In genomic region chr2:137886432-137886831, GRCh38 we compare ENCODE assay signal across 10 cellular contexts.
DNase-seq lines count a peak whose midpoint lies in the region; TF ChIP-seq lines count a peak whose summit lies in the region.
"Had no signal": no experiment of that assay in that cellular context is flagged by ENCODE, and none has a peak within 500 bp of the region (broad histone marks: within the 10 kb centered on the region; RNA-seq: fewer than 3 reads in every experiment).

No MANE protein-coding gene starts in this region.

- H3K4me3 ChIP-seq in Loucy (ENCODE audit: low read length, poor library complexity, severe bottlenecking) (no peak overlapping the region), neural progenitor cell (no peak overlapping the region)

- TF ChIP-seq CTCF in Loucy (conservative IDR thresholded peaks at IDR 0.05; ENCODE audit: low read length) (peak; percentile 25; the same call in 1 of the 2 replicates), RWPE1 (conservative IDR thresholded peaks at IDR 0.05; ENCODE audit: low read depth) (no peak), neural progenitor cell (IDR thresholded peaks at IDR 0.05) (peak; percentile 48), nephron progenitor cell (IDR thresholded peaks at IDR 0.05) (no peak)

- H3K9me3 ChIP-seq in Loucy (ENCODE audit: insufficient read depth, low read depth, low read length): no peaks in the 10 kb centered on the region
- H3K9me3 ChIP-seq in neural progenitor cell (ENCODE audit: low read depth): no peaks in the 10 kb centered on the region

- CTCF ChIA-PET in RWPE1 (lab: Yijun Ruan, JAX): interaction anchor here (0.6 kb wide), 3 partner anchors 66 to 941 kb away, joined by 3 to 4 read pairs (median 3); no protein-coding TSS in a partner anchor

- DNase-seq in NCI-H510A treated with DMSO at 0.1 percent for 48 hours (lab: John Stamatoyannopoulos, UW) (peak; percentile 9), NCI-H510A (lab: John Stamatoyannopoulos, UW) (no peak), RWPE1 (ENCODE audit: low spot score) (peak; percentile 8), neural progenitor cell (ENCODE audit: low spot score) (peak; percentile 47), amniotic stem cell (lab: John Stamatoyannopoulos, UW) (no peak), nephron progenitor cell (no peak)
- DNase-seq in stimulated activated naive CD4-positive, alpha-beta T cell treated with Interleukin-2 at 50 U/mL for 16 hours (lab: John Stamatoyannopoulos, UW): no peak
- DNase-seq: aorta had no signal

- POLR2A ChIA-PET in RWPE1 (lab: Yijun Ruan, JAX; ENCODE audit: low non-redundant PET): no interaction called here

- H3K27ac Mint-ChIP-seq in neural progenitor cell (no peak overlapping the region), nephron progenitor cell (no peak overlapping the region)

- no peak overlapping the region for H3K4me3 Mint-ChIP-seq in neural progenitor cell
- no peak overlapping the region for H3K4me3 Mint-ChIP-seq in nephron progenitor cell

- H3K36me3 Mint-ChIP-seq in neural progenitor cell (no peaks in the 10 kb centered on the region), nephron progenitor cell (ENCODE audit: low read depth) (no peaks in the 10 kb centered on the region)

- H3K27me3 ChIP-seq in Loucy (ENCODE audit: insufficient read depth, low read length, poor library complexity, severe bottlenecking): no peaks in the 10 kb centered on the region
- no peaks in the 10 kb centered on the region for H3K27me3 ChIP-seq in neural progenitor cell

- peaks cover 4% of the 10 kb centered on the region for H3K4me1 Mint-ChIP-seq in neural progenitor cell
- peaks cover 6% of the 10 kb centered on the region for H3K4me1 Mint-ChIP-seq in nephron progenitor cell

- H3F3A ChIP-seq in Loucy (ENCODE audit: low read depth): no peaks in the 10 kb centered on the region
- H3F3A ChIP-seq in neural progenitor cell (ENCODE audit: low read depth): no peaks in the 10 kb centered on the region

- H3K4me1 ChIP-seq in Loucy (ENCODE audit: insufficient read depth, low read length, poor library complexity, severe bottlenecking) (no peaks in the 10 kb centered on the region), neural progenitor cell (no peaks in the 10 kb centered on the region)

- H3K9ac ChIP-seq in Loucy (ENCODE audit: low read depth, low read length, poor library complexity, severe bottlenecking): no peak overlapping the region
- no peak overlapping the region for H3K9ac ChIP-seq in neural progenitor cell

- H4K20me1 ChIP-seq in Loucy (ENCODE audit: insufficient read depth, low read length, poor library complexity, severe bottlenecking): no peaks in the 10 kb centered on the region
- H4K20me1 ChIP-seq in neural progenitor cell (ENCODE audit: low read depth): no peaks in the 10 kb centered on the region

- H3K9me3 Mint-ChIP-seq in neural progenitor cell (peaks cover 2% of the 10 kb centered on the region), nephron progenitor cell (no peaks in the 10 kb centered on the region)

- H3K79me2 ChIP-seq in Loucy (ENCODE audit: insufficient read depth, low read length) (no peaks in the 10 kb centered on the region), neural progenitor cell (ENCODE audit: low read depth) (no peaks in the 10 kb centered on the region)

- no peak overlapping the region for H2AFZ ChIP-seq in Loucy (ENCODE audit: low read length)
- H2AFZ ChIP-seq in neural progenitor cell (replicated peaks): no peak overlapping the region

- H3K4me2 ChIP-seq in Loucy (ENCODE audit: low read depth, low read length, poor library complexity, severe bottlenecking) (no peak overlapping the region), neural progenitor cell (no peak overlapping the region)

- H3K27ac ChIP-seq in RWPE1 (no peak overlapping the region), neural progenitor cell (no peak overlapping the region)
- H3K27ac ChIP-seq: epithelial cell of prostate had no signal

- H3K27me3 Mint-ChIP-seq in neural progenitor cell (ENCODE audit: insufficient read depth, low read depth): peaks cover 3% of the 10 kb centered on the region
- no peaks in the 10 kb centered on the region for H3K27me3 Mint-ChIP-seq in nephron progenitor cell (ENCODE audit: low read depth, poor library complexity)

- no peaks in the 10 kb centered on the region for H3K9me2 ChIP-seq in Loucy (replicated peaks; ENCODE audit: low read depth, low read length)

- H3K36me3 ChIP-seq in Loucy (ENCODE audit: insufficient read depth, low read length) (no peaks in the 10 kb centered on the region), neural progenitor cell (no peaks in the 10 kb centered on the region)

Comparison
In these comparisons a context has a peak if more than half of its experiments do, and no peak if none do; other contexts are left out.
1. DNase-seq: peak in NCI-H510A treated with DMSO at 0.1 percent for 48 hours (single experiment), RWPE1 (single experiment) and neural progenitor cell (single experiment); none in NCI-H510A (single experiment), amniotic stem cell (single experiment), stimulated activated naive CD4-positive, alpha-beta T cell treated with Interleukin-2 at 50 U/mL for 16 hours (single experiment) and nephron progenitor cell (single experiment).
2. CTCF ChIP-seq: peak in Loucy (single experiment) and neural progenitor cell (single experiment); none in RWPE1 (single experiment) and nephron progenitor cell (single experiment).